Comparison of ENCODE assay signal across 8 cellular contexts in the genomic region with DNA sequence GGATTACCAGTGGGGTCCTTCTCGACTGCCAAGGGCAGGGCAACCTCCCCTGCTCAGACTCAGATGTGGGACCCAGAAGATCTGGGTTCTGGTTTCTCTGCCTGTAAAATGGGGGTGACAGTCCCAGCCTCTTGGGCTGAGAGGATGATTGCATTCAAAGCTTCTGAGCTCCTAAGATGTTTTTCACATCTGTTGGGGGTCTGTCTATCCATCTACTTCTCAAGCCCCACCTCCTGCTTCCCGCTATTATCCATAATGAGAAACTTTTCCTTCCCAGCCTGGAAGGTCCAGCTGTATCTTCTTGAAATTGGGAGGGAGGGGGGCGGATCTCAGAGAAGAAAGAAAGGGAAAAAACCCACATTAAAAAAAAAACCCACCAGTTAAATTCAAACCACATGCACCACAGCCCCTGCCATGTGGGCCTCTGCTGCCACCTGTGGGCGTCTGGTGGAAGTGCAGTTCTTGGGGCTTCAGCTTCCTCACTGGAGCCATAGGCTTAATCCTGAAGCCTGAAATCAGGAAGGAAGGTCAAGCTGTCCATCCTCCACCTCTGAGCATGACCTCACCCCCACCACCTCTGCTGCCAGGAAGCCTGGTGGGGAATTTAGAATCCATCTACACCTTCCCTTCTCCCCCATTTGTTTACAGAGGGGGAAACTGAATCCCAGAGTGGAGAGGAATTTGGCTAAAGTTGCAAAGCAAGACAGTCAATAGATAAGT. TPM values are rescaled to one million over a fixed set of nuclear protein-coding genes. Genes with fewer than 3 reads are reported as not detected.
DNase-seq lines count a peak whose midpoint lies in the region; ATAC-seq and TF ChIP-seq lines count a peak whose summit lies in the region.

No MANE protein-coding gene starts in this region.

- peak overlapping the region; percentile 60; the same call in 1 of the 2 replicates for H3K27ac ChIP-seq in SK-N-MC
- H3K27ac ChIP-seq in tibial nerve, result peak overlapping the region; percentile 19 to 90 (median 70)

- ATAC-seq in HG03520 (IDR thresholded peaks at IDR 0.05; ENCODE audit: unreplicated experiment), result no peak

- H3K27me3 ChIP-seq in tibial nerve, result no peaks in the 10 kb centered on the region

- H3K9me3 ChIP-seq in SK-N-MC (ENCODE audit: low read depth, low read length) (no peaks in the 10 kb centered on the region), tibial nerve (no peaks in the 10 kb centered on the region)

- peak overlapping the region; percentile 27 for H3K9ac ChIP-seq in SK-N-MC (ENCODE audit: insufficient read length)

- 5 to 6% methylated on average over 4 of the region's 4 CpGs for WGBS in tibial nerve, 2 donors

- H3K4me3 ChIP-seq in SK-N-MC, result peak overlapping the region; percentile 7; the same call in 1 of the 2 replicates
- peak overlapping the region in 1 of 4 donors; percentile 3 for H3K4me3 ChIP-seq in tibial nerve

- TF ChIP-seq POLR2A in tibial nerve (IDR thresholded peaks at IDR 0.05), result no peak

- DNase-seq in EH (ENCODE audit: low read depth) (peak; percentile 91), MV-4-11 (lab: John Stamatoyannopoulos, UW) (peak; percentile 64), SK-N-MC (ENCODE audit: low read depth, low spot score) (no peak), globus pallidus (ENCODE audit: low spot score) (peak; percentile 74), pons (ENCODE audit: low spot score) (peak; percentile 76), tibial nerve (ENCODE audit: low spot score in 2 of 2) (peak; percentile 83 to 92)
- peak; percentile 60 to 72 (median 68) for DNase-seq in activated naive CD4-positive, alpha-beta T cell (lab: John Stamatoyannopoulos, UW)

- peaks cover 3 to 86% (median 59%) of the 10 kb centered on the region in 4 donors for H3K4me1 ChIP-seq in tibial nerve

- TF ChIP-seq CTCF in tibial nerve (IDR thresholded peaks at IDR 0.05), result peak; percentile 85 to 100 (median 97)

- peak in 1 of 2 donors; percentile 56 for TF ChIP-seq EP300 in tibial nerve (IDR thresholded peaks at IDR 0.05)

- H3K36me3 ChIP-seq in SK-N-MC (ENCODE audit: insufficient read depth, low read length), result no peaks in the 10 kb centered on the region
- H3K36me3 ChIP-seq in tibial nerve, result no peaks in the 10 kb centered on the region

RNA-seq across cellular contexts. Expression of a gene that starts 27.3 kb away (rescaled TPM):
- total RNA-seq in tibial nerve, result 100 to 1,000 TPM; 102 to 135 (median 112) TPM

RNA-seq across cellular contexts. Expression of a gene that starts 40.8 kb away (rescaled TPM):
- 1 to 10 TPM; 2.4 to 6.0 (median 2.5) TPM for total RNA-seq in tibial nerve
